ENCODE assay signal across 1 cellular context in the genomic region with DNA sequence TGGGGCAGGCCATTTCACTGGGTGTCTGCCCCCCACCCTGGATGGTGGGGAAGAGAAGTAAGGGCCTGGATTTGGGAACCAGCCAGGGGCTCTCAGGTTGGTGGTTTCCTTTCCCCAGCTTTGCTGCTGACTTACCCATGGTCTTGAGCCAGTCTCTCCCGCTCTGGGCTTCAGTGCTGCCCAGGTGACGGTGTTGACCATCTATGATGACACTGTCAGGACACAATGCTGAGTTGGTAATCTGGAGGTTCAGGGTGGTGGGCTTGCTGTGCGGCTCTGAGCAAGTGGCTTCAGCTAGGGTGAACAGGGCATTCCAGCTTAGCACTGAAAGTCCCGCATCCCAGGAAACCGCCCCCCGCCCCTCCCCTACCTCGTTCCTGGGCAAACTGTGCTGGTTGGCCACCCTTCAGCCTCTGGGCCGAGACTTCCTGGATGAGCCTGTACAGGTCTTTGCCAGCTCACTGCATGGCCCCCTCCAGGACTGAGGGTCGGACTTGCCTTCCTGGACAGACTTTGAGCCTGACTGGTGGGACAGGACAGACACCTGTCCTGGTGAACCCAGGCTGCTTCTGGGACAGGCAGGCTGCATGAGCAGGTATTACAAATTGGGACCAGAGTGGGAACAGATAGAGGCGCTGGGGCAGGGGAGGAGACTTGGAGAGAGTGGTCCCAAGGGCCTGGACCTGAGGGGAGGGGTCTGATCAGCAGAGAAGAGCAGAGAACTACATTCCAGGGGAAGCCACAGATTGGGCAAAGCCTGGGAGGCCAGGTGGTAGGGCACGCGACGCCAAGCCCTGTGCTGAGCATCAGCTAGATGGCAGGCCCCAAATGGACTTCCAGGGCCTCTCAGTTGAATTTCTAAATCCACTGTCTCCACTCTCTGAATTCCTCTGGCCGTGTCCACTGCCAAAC.
TF ChIP-seq lines count a peak whose summit lies in the region.

No MANE protein-coding gene starts in this region.

TF ChIP-seq in H1, 55 proteins besides CTCF, POLR2A, EP300 and RAD21:
- TF ChIP-seq TEAD4 (IDR thresholded peaks at IDR 0.05; ENCODE audit: low read depth, low read length) (no peak), SIX5 (IDR thresholded peaks at IDR 0.05; ENCODE audit: low read depth, low read length) (no peak), KDM4A (IDR thresholded peaks at IDR 0.05; ENCODE audit: low read depth, low read length, severe bottlenecking) (no peak), HDAC6 (IDR thresholded peaks at IDR 0.05; ENCODE audit: low read depth, low read length) (no peak), KDM5A (IDR thresholded peaks at IDR 0.05; ENCODE audit: low read length) (no peak), PHF8 (conservative IDR thresholded peaks at IDR 0.05; ENCODE audit: low read depth, low read length) (no peak), SP1 (IDR thresholded peaks at IDR 0.05; ENCODE audit: low read depth, low read length) (no peak), CBX8 (IDR thresholded peaks at IDR 0.05; ENCODE audit: borderline replicate concordance, low read depth, low read length) (no peak), SRF (IDR thresholded peaks at IDR 0.05; ENCODE audit: low read depth, low read length) (no peak), NANOG (IDR thresholded peaks at IDR 0.05; ENCODE audit: insufficient read depth, low read depth, low read length, poor library complexity, severe bottlenecking) (no peak), MAFK (IDR thresholded peaks at IDR 0.05; ENCODE audit: low read depth, low read length) (no peak), SP2 (IDR thresholded peaks at IDR 0.05; ENCODE audit: low read length) (no peak), CHD2 (IDR thresholded peaks at IDR 0.05; ENCODE audit: low read length) (no peak), ZNF274 (IDR thresholded peaks at IDR 0.05; ENCODE audit: borderline replicate concordance, extremely low read depth, low read length) (no peak)
